In genomic region chr1:56073614-56074356, GRCh38 we compare ENCODE assay signal across 12 cellular contexts.
DNase-seq lines count a peak whose midpoint lies in the region; ATAC-seq and TF ChIP-seq lines count a peak whose summit lies in the region.
"Had no signal": no experiment of that assay in that cellular context is flagged by ENCODE, and none has a peak within 500 bp of the region (broad histone marks: within the 10 kb centered on the region; RNA-seq: fewer than 3 reads in every experiment).

No MANE protein-coding gene starts in this region.

- TF ChIP-seq POLR2A in testis (IDR thresholded peaks at IDR 0.05): no peak

- H3K4me1 ChIP-seq in lower lobe of right lung (peaks cover 9% of the 10 kb centered on the region), testis (peaks cover 9% of the 10 kb centered on the region), HAP-1 (no peaks in the 10 kb centered on the region)
- H3K4me1 ChIP-seq: right lobe of liver had no signal

- H3K27me3 ChIP-seq in MG63 (no peaks in the 10 kb centered on the region), lower lobe of right lung (ENCODE audit: low read depth) (no peaks in the 10 kb centered on the region), testis (no peaks in the 10 kb centered on the region), HAP-1 (ENCODE audit: low read depth) (no peaks in the 10 kb centered on the region)
- H3K27me3 ChIP-seq: right lobe of liver had no signal

- H3K4me3 ChIP-seq in MG63 (no peak overlapping the region), lower lobe of right lung (no peak overlapping the region), testis (no peak overlapping the region), HAP-1 (no peak overlapping the region)
- H3K4me3 ChIP-seq: right lobe of liver had no signal

- in situ Hi-C loops in HAP-1 (cut with MboI; ENCODE audit: low sequenced_read_pairs): no loop called here

- peak overlapping the region; percentile 63 for H3K27ac ChIP-seq in lower lobe of right lung
- peak overlapping the region in 1 of 2 donors; percentile 74 for H3K27ac ChIP-seq in testis
- H3K27ac ChIP-seq: right lobe of liver had no signal

- H3K9me3 ChIP-seq in MG63 (no peaks in the 10 kb centered on the region), lower lobe of right lung (no peaks in the 10 kb centered on the region), testis (no peaks in the 10 kb centered on the region), HAP-1 (no peaks in the 10 kb centered on the region)
- H3K9me3 ChIP-seq: right lobe of liver had no signal

- TF ChIP-seq CTCF in lower lobe of right lung (IDR thresholded peaks at IDR 0.05) (no peak), testis (IDR thresholded peaks at IDR 0.05) (no peak)

- 37 to 45% methylated on average over 5 of the region's 5 CpGs for WGBS in testis, 2 donors

- ATAC-seq in lower lobe of right lung (peak; percentile 65 to 77), GM21381 (IDR thresholded peaks at IDR 0.05; ENCODE audit: unreplicated experiment) (no peak), GM21447 (IDR thresholded peaks at IDR 0.05; ENCODE audit: unreplicated experiment) (no peak)
- ATAC-seq: T-cell had no signal

- DNase-seq in MG63 (peak; percentile 92), dermis blood vessel endothelial cell (peak; percentile 91), lower lobe of right lung (no peak), testis (peak; percentile 87), HAP-1 (ENCODE audit: low spot score in 2 of 2) (no peak)
- no peak for DNase-seq in activated CD8-positive, alpha-beta memory T cell treated with anti-CD3 and anti-CD28 coated beads for 24 hours
- DNase-seq: DMS79 treated with DMSO at 0.1 percent for 48 hours, NCI-H510A, T-cell had no signal

- no peaks in the 10 kb centered on the region for H3K36me3 ChIP-seq in MG63
- H3K36me3 ChIP-seq in lower lobe of right lung: no peaks in the 10 kb centered on the region
- H3K36me3 ChIP-seq in testis (ENCODE audit: low read depth, missing control alignments): no peaks in the 10 kb centered on the region
- H3K36me3 ChIP-seq in HAP-1 (replicated peaks): no peaks in the 10 kb centered on the region
- H3K36me3 ChIP-seq: right lobe of liver had no signal

- intact Hi-C loops in lower lobe of right lung (cut with DNase I): no loop called here
- intact Hi-C loops in testis (cut with DNase I; ENCODE audit: low total_unique reads): no loop called here

Comparison
In these comparisons a context has a peak if more than half of its experiments do, and no peak if none do; other contexts are left out.
1. DNase-seq: peak in MG63 (single experiment), dermis blood vessel endothelial cell (single experiment) and testis (single experiment); none in lower lobe of right lung (single experiment), activated CD8-positive, alpha-beta memory T cell treated with anti-CD3 and anti-CD28 coated beads for 24 hours (single experiment) and HAP-1 (0 of 2).
2. ATAC-seq: peak in lower lobe of right lung (2 of 2); none in GM21381 (single experiment) and GM21447 (single experiment).